ENCODE assay signal across 1 cellular context in genomic region chr5:82257247-82257646, GRCh38.
TF ChIP-seq lines count a peak whose summit lies in the region.

No MANE protein-coding gene starts in this region.

TF ChIP-seq in HepG2, 621 proteins besides CTCF, POLR2A, EP300 and RAD21:
- TF ChIP-seq ZBTB8A (CRISPR knock-in tag; IDR thresholded peaks at IDR 0.05; ENCODE audit: borderline replicate concordance, low read depth): no peak
- no peak for TF ChIP-seq ZNF609 (CRISPR knock-in tag; IDR thresholded peaks at IDR 0.05; ENCODE audit: borderline replicate concordance)
- TF ChIP-seq PAWR (CRISPR knock-in tag; IDR thresholded peaks at IDR 0.05; ENCODE audit: borderline replicate concordance): no peak
- no peak for TF ChIP-seq MED8 (CRISPR knock-in tag; IDR thresholded peaks at IDR 0.05; ENCODE audit: insufficient replicate concordance)
- no peak for TF ChIP-seq MAFG (CRISPR knock-in tag; IDR thresholded peaks at IDR 0.05)
- TF ChIP-seq ZNF746 (CRISPR knock-in tag; IDR thresholded peaks at IDR 0.05): no peak
TF ChIP-seq in HepG2: peak in this region for 0.
